Comparison of ENCODE assay signal across 24 cellular contexts in the genomic region with DNA sequence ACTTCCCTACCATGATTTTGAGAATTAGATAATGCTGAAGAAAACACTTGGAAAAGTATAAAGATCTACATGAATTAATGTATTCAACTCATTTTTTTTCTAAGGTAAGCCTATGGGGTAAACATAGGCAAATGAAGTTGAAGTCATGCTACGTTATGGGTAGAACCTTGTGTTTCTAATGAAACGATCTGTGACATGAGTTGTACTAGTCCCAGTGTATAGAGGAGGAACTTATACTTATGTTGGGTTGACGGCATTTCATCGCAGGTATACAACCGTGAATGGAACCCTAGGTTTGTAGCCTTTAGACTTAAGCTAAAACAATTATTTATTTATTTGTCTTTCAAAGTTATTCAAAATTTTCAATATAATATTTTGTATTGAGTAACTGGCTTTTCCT. TPM values are rescaled to one million over a fixed set of nuclear protein-coding genes. Genes with fewer than 3 reads are reported as not detected.
DNase-seq lines count a peak whose midpoint lies in the region; ATAC-seq and TF ChIP-seq lines count a peak whose summit lies in the region.
"Had no signal": no experiment of that assay in that cellular context is flagged by ENCODE, and none has a peak within 500 bp of the region (broad histone marks: within the 10 kb centered on the region; RNA-seq: fewer than 3 reads in every experiment).

No MANE protein-coding gene starts in this region.

- H3K9me3 ChIP-seq in HEK293 (ENCODE audit: control insufficient read depth, insufficient read depth, low read depth, low read length) (no peaks in the 10 kb centered on the region), neural cell (ENCODE audit: low read length) (no peaks in the 10 kb centered on the region)
- H3K9me3 ChIP-seq: A549; BE2C; BLaER1 treated with 17β-estradiol and CSF1 and Interleukin-3, amounts not matched to agents 10 nM and 100 nM had no signal

- TF ChIP-seq RAD21 in neural cell (conservative IDR thresholded peaks at IDR 0.05): no peak

- DNase-seq in dorsolateral prefrontal cortex: no peak
- DNase-seq in SK-N-DZ (ENCODE audit: low spot score): no peak
- no peak for DNase-seq in stimulated activated CD4-positive, alpha-beta T cell treated with anti-CD3 and anti-CD28 coated beads, Interleukin-4, amount 100 ng/mL, for 4 hours
- DNase-seq: 8988T; ACHN; AML-193; BE2C; CD4-positive, alpha-beta T cell; CD8-positive, alpha-beta memory T cell; DMS 273 treated with DMSO at 0.1 percent for 48 hours; DMS79; EL; GDM1; H9; HFFc6 had no signal

- H4K20me1 ChIP-seq in neural cell (ENCODE audit: insufficient read depth): no peaks in the 10 kb centered on the region

- 0 out of 2 replicates have a peak, but pooled peaks cover 2% of the 10 kb centered on the region for H3K4me1 ChIP-seq in HEK293 (ENCODE audit: control insufficient read depth, insufficient read depth, low read length)
- H3K4me1 ChIP-seq: BE2C had no signal

- TF ChIP-seq CTCF in HEK293 (tag by site-specific recombination; IDR thresholded peaks at IDR 0.05) (no peak), dorsolateral prefrontal cortex (IDR thresholded peaks at IDR 0.05 in 54 of 56, conservative IDR thresholded peaks at IDR 0.05 in 2 of 56; ENCODE audit: low read depth in 1 of 56, partially characterized antibody in 56 of 56) (no peak), neural cell (IDR thresholded peaks at IDR 0.05; ENCODE audit: poor library complexity, severe bottlenecking) (no peak)

- H3K9ac ChIP-seq in neural cell (ENCODE audit: low read length): no peak overlapping the region
- H3K9ac ChIP-seq: BLaER1 treated with 17β-estradiol and CSF1 and Interleukin-3, amounts not matched to agents 10 nM and 100 nM had no signal

- CTCF ChIA-PET in HEK293 (lab: Yijun Ruan, JAX): interaction anchor here (1.3 kb wide), 1 partner anchor 66 kb away, joined by 5 read pairs; no protein-coding TSS in a partner anchor

- H3K9me2 ChIP-seq in neural cell (ENCODE audit: insufficient read depth, low read length): no peaks in the 10 kb centered on the region

- POLR2A ChIA-PET in HEK293 (lab: Yijun Ruan, JAX): no interaction called here

- H3F3A ChIP-seq in neural cell (ENCODE audit: insufficient read depth, low read length, poor library complexity, severe bottlenecking): peaks cover 4% of the 10 kb centered on the region

- no peak for TF ChIP-seq EP300 in neural cell (conservative IDR thresholded peaks at IDR 0.05; ENCODE audit: poor library complexity, severe bottlenecking)

- no peak for ATAC-seq in HG03342 (IDR thresholded peaks at IDR 0.05; ENCODE audit: unreplicated experiment)
- ATAC-seq: A549, GM12878, GM23338, HCT116 had no signal

- H3K4me3 ChIP-seq in HEK293 (ENCODE audit: low read depth, low read length): no peak overlapping the region
- peak overlapping the region in 37 of 59 donors; percentile 61 to 85 (median 78) for H3K4me3 ChIP-seq in dorsolateral prefrontal cortex
- H3K4me3 ChIP-seq in neural cell (ENCODE audit: low read length): peak overlapping the region; percentile 93
- H3K4me3 ChIP-seq: A549; BLaER1 treated with 17β-estradiol and CSF1 and Interleukin-3, amounts not matched to agents 10 nM and 100 nM; GM12878 had no signal

- peaks cover 53% of the 10 kb centered on the region for H3K79me2 ChIP-seq in neural cell (replicated peaks; ENCODE audit: insufficient read depth, low read length)

- H3K36me3 ChIP-seq in HEK293 (ENCODE audit: control insufficient read depth in 2 of 2, insufficient read depth in 1 of 2, low read length in 2 of 2) (no peaks in the 10 kb centered on the region), neural cell (ENCODE audit: insufficient read depth, low read length) (no peaks in the 10 kb centered on the region)
- H3K36me3 ChIP-seq: BE2C; BLaER1 treated with 17β-estradiol and CSF1 and Interleukin-3, amounts not matched to agents 10 nM and 100 nM had no signal

- H3K27ac ChIP-seq in HEK293 (ENCODE audit: extremely low read depth, low read depth, low read length): no peak overlapping the region
- peak overlapping the region in 3 of 59 donors; percentile 86 to 87 (median 87) for H3K27ac ChIP-seq in dorsolateral prefrontal cortex
- no peak overlapping the region for H3K27ac ChIP-seq in neural cell (ENCODE audit: low read length)
- H3K27ac ChIP-seq: A549; BLaER1 treated with 17β-estradiol and CSF1 and Interleukin-3, amounts not matched to agents 10 nM and 100 nM had no signal

- peaks cover 0 to 29% (median 0%) of the 10 kb centered on the region in 45 donors for H3K27me3 ChIP-seq in dorsolateral prefrontal cortex
- no peaks in the 10 kb centered on the region for H3K27me3 ChIP-seq in neural cell (ENCODE audit: insufficient read depth, low read depth, low read length)

- intact Hi-C loops in dorsolateral prefrontal cortex (cut with DNase I): loop anchor here (10.0 kb wide), 2 partner anchors 235 to 355 kb away; a partner anchor contains a TSS

- peak overlapping the region; percentile 75 for H3K4me2 ChIP-seq in neural cell (ENCODE audit: low read length)
- H3K4me2 ChIP-seq: A549; BLaER1 treated with 17β-estradiol and CSF1 and Interleukin-3, amounts not matched to agents 10 nM and 100 nM had no signal

- no peak overlapping the region for H2AFZ ChIP-seq in neural cell (ENCODE audit: low read depth, low read length)
- H2AFZ ChIP-seq: GM23338 had no signal

TF ChIP-seq in HEK293, 187 proteins besides CTCF, POLR2A, EP300 and RAD21:
- TF ChIP-seq ZBTB17 (tag by site-specific recombination; IDR thresholded peaks at IDR 0.05) (no peak), ZNF133 (tag by site-specific recombination; IDR thresholded peaks at IDR 0.05) (peak; percentile 92)

TF ChIP-seq in neural cell, 6 proteins besides CTCF, POLR2A, EP300 and RAD21:
- TF ChIP-seq SMC3 (conservative IDR thresholded peaks at IDR 0.05; ENCODE audit: poor library complexity) (no peak), POLR2AphosphoS5 (IDR thresholded peaks at IDR 0.05) (no peak), TAF1 (IDR thresholded peaks at IDR 0.05; ENCODE audit: low read depth) (no peak), EZH2 (IDR thresholded peaks at IDR 0.05; ENCODE audit: borderline replicate concordance, insufficient read depth, low read length, poor library complexity, severe bottlenecking) (no peak), MXI1 (conservative IDR thresholded peaks at IDR 0.05; ENCODE audit: poor library complexity, severe bottlenecking) (no peak)
- TF ChIP-seq, protein P1, sequence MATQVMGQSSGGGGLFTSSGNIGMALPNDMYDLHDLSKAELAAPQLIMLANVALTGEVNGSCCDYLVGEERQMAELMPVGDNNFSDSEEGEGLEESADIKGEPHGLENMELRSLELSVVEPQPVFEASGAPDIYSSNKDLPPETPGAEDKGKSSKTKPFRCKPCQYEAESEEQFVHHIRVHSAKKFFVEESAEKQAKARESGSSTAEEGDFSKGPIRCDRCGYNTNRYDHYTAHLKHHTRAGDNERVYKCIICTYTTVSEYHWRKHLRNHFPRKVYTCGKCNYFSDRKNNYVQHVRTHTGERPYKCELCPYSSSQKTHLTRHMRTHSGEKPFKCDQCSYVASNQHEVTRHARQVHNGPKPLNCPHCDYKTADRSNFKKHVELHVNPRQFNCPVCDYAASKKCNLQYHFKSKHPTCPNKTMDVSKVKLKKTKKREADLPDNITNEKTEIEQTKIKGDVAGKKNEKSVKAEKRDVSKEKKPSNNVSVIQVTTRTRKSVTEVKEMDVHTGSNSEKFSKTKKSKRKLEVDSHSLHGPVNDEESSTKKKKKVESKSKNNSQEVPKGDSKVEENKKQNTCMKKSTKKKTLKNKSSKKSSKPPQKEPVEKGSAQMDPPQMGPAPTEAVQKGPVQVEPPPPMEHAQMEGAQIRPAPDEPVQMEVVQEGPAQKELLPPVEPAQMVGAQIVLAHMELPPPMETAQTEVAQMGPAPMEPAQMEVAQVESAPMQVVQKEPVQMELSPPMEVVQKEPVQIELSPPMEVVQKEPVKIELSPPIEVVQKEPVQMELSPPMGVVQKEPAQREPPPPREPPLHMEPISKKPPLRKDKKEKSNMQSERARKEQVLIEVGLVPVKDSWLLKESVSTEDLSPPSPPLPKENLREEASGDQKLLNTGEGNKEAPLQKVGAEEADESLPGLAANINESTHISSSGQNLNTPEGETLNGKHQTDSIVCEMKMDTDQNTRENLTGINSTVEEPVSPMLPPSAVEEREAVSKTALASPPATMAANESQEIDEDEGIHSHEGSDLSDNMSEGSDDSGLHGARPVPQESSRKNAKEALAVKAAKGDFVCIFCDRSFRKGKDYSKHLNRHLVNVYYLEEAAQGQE (IDR thresholded peaks at IDR 0.05; ENCODE audit: borderline replicate concordance): no peak
TF ChIP-seq in neural cell: peak in this region for 0.

RNA-seq across cellular contexts. Expression of a gene that starts 2.6 kb away (rescaled TPM):
- total RNA-seq in dorsolateral prefrontal cortex: 10 to 100 TPM; 28.7 to 78.7 (median 53.0) TPM
- polyA plus RNA-seq in neural cell: 35.1 and 38.6 TPM in 2 replicates
- 85.7 and 96.2 TPM in 2 replicates for polyA minus RNA-seq in neural cell
- 14.3 and 14.6 TPM in 2 replicates for polyA plus RNA-seq in SK-N-DZ (2014; cell fraction: cytosol; rRNA removed)
- 4.3 and 4.7 TPM in 2 replicates for polyA plus RNA-seq in SK-N-DZ (2014; cell fraction: nucleus; rRNA removed)
- total RNA-seq: CD4-positive, alpha-beta T cell; CD8-positive, alpha-beta memory T cell; GM12878; HFFc6 had no signal
- polyA plus RNA-seq: CD14-positive monocyte; CD8-positive, alpha-beta memory T cell had no signal
